In genomic region chr9:22008662-22009562, GRCh38 we compare ENCODE assay signal across 8 cellular contexts. TPM values are rescaled to one million over a fixed set of nuclear protein-coding genes. Genes with fewer than 3 reads are reported as not detected.
A peak's percentile ranks its signal among the peaks of the same experiment; 100 is the strongest.
DNase-seq lines count a peak whose midpoint lies in the region; TF ChIP-seq lines count a peak whose summit lies in the region.

Gene CDKN2B (minus strand): TSS chr9:22009305. CDS start chr9:22008953, 352 bp downstream.

- H3K36me3 ChIP-seq in GM06990 (ENCODE audit: control insufficient read depth, insufficient read depth, low read length): no peaks in the 10 kb centered on the region
- no peaks in the 10 kb centered on the region for H3K36me3 ChIP-seq in HAP-1 (replicated peaks)

- H3K27me3 ChIP-seq in GM06990 (replicated peaks; ENCODE audit: control insufficient read depth, insufficient read depth, low read length) (no peaks in the 10 kb centered on the region; the same call in 1 of the 2 replicates), HAP-1 (ENCODE audit: low read depth) (no peaks in the 10 kb centered on the region)

- H3K9me3 ChIP-seq in HAP-1: no peaks in the 10 kb centered on the region

- in situ Hi-C loops in HAP-1 (cut with MboI; ENCODE audit: low sequenced_read_pairs): loop anchor here (25.0 kb wide), 1 partner anchor 228 kb away; no protein-coding TSS in a partner anchor
- in situ Hi-C loops in astrocyte of the spinal cord (cut with HindIII; ENCODE audit: low sequenced_read_pairs): loop anchor here (10.0 kb wide), 1 partner anchor 194 kb away; no protein-coding TSS in a partner anchor

- H3K4me1 ChIP-seq in HAP-1: peaks cover 9% of the 10 kb centered on the region

- peak; percentile 64 for TF ChIP-seq CTCF in GM06990 (IDR thresholded peaks at IDR 0.05; ENCODE audit: insufficient read depth, low read length, poor library complexity, severe bottlenecking)
- TF ChIP-seq CTCF in astrocyte of the spinal cord (IDR thresholded peaks at IDR 0.05; ENCODE audit: low read depth, low read length): peak; percentile 77

- DNase-seq in GM06990 (ENCODE audit: extremely low read depth, insufficient read length) (peak; percentile 86), HAP-1 (ENCODE audit: low spot score in 2 of 2) (peak; percentile 93 to 98), MV-4-11 (lab: John Stamatoyannopoulos, UW) (peak; percentile 83), T follicular helper cell (ENCODE audit: low read depth) (peak; percentile 50), astrocyte of the spinal cord (ENCODE audit: low read depth, low spot score) (peak; percentile 97), hypothalamus (lab: John Stamatoyannopoulos, UW) (peak; percentile 21 to 92 (median 77)), renal cortical epithelial cell (ENCODE audit: low read depth) (peak; percentile 79), NOMO-1 treated with DMSO at 0.1 percent for 48 hours (lab: John Stamatoyannopoulos, UW; ENCODE audit: unreplicated experiment) (no peak)

- H3K4me3 ChIP-seq in GM06990 (replicated peaks; ENCODE audit: low read depth, low read length) (peak within 1 kb of the TSS; percentile 84), HAP-1 (peak within 1 kb of the TSS; percentile 59), astrocyte of the spinal cord (ENCODE audit: low read depth, low read length) (peak within 1 kb of the TSS; percentile 93)

RNA-seq across cellular contexts. Expression of gene CDKN2B, which starts in this region (rescaled TPM):
- total RNA-seq in renal cortical epithelial cell: 27.5 and 37.0 TPM in 2 replicates
